ENCODE assay signal across 1 cellular context in genomic region chr2:95158891-95159619, GRCh38.
TF ChIP-seq lines count a peak whose summit lies in the region.

No MANE protein-coding gene starts in this region.

TF ChIP-seq in GM12878, 131 proteins besides CTCF, POLR2A, EP300 and RAD21:
- TF ChIP-seq CEBPB (IDR thresholded peaks at IDR 0.05; ENCODE audit: borderline replicate concordance in 1 of 2, low read depth in 2 of 2, low read length in 2 of 2) (no peak), EED (IDR thresholded peaks at IDR 0.05; ENCODE audit: low read depth) (peak; percentile 33; the same call in 1 of the 2 replicates), HDAC6 (IDR thresholded peaks at IDR 0.05; ENCODE audit: unreplicated experiment) (peak; percentile 44), ZNF687 (IDR thresholded peaks at IDR 0.05) (0 out of 2 replicates have a peak, but pooled peaks have one; percentile 32), LARP7 (IDR thresholded peaks at IDR 0.05) (peak; percentile 73), EGR1 (IDR thresholded peaks at IDR 0.05; ENCODE audit: borderline replicate concordance in 1 of 2, low read depth in 2 of 2, low read length in 2 of 2) (peak in 1 of 2 experiments; percentile 40; a peak in 1 of 3 replicates), RB1 (IDR thresholded peaks at IDR 0.05; ENCODE audit: borderline replicate concordance) (0 out of 2 replicates have a peak, but pooled peaks have one; percentile 26), ZNF217 (IDR thresholded peaks at IDR 0.05) (no peak), IKZF1 (conservative IDR thresholded peaks at IDR 0.05) (peak; percentile 17; the same call in 1 of the 2 replicates), ZZZ3 (IDR thresholded peaks at IDR 0.05; ENCODE audit: control insufficient read depth, insufficient read length, low read depth) (no peak), GATAD2B (conservative IDR thresholded peaks at IDR 0.05; ENCODE audit: low read depth) (peak; percentile 42; the same call in 1 of the 2 replicates), NR2C1 (IDR thresholded peaks at IDR 0.05) (no peak), DPF2 (IDR thresholded peaks at IDR 0.05) (peak; percentile 28; the same call in 1 of the 2 replicates)
- TF ChIP-seq, protein P1, sequence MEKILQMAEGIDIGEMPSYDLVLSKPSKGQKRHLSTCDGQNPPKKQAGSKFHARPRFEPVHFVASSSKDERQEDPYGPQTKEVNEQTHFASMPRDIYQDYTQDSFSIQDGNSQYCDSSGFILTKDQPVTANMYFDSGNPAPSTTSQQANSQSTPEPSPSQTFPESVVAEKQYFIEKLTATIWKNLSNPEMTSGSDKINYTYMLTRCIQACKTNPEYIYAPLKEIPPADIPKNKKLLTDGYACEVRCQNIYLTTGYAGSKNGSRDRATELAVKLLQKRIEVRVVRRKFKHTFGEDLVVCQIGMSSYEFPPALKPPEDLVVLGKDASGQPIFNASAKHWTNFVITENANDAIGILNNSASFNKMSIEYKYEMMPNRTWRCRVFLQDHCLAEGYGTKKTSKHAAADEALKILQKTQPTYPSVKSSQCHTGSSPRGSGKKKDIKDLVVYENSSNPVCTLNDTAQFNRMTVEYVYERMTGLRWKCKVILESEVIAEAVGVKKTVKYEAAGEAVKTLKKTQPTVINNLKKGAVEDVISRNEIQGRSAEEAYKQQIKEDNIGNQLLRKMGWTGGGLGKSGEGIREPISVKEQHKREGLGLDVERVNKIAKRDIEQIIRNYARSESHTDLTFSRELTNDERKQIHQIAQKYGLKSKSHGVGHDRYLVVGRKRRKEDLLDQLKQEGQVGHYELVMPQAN (conservative IDR thresholded peaks at IDR 0.05) = 0 out of 2 replicates have a peak, but pooled peaks have one; percentile 37
